20 cellular contexts compared by ENCODE assay signal in the genomic region with DNA sequence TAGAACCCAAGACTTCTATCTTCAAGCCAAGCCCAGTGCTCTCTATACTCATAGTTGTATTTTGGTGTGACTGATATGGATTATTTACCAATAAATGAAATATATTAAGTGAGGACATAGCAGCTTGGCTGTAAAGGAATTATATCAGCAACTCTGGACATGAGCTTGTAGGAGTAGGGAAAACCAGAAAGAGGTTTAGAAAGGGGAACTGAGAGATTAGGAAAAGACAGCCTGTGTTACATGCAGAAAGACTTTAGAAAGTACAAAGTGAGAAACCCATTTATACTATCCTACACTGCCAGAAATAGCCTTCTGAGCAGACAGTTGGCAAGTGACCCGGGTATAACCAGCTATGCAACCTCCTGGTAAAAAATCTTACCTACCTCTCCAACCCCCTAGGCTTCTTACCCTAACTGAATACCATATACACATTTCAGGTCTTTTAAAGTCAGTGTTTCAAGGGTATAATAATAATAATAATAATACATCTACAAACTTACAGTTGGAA.
A peak's percentile ranks its signal among the peaks of the same experiment; 100 is the strongest.
DNase-seq lines count a peak whose midpoint lies in the region; ATAC-seq lines count a peak whose summit lies in the region.
"Had no signal": no experiment of that assay in that cellular context is flagged by ENCODE, and none has a peak within 500 bp of the region (broad histone marks: within the 10 kb centered on the region; RNA-seq: fewer than 3 reads in every experiment).

No MANE protein-coding gene starts in this region.

- H3K4me3 Mint-ChIP-seq in CD4-positive, CD25-positive, alpha-beta regulatory T cell = no peak overlapping the region
- no peak overlapping the region for H3K4me3 Mint-ChIP-seq in CD8-positive, alpha-beta memory T cell
- H3K4me3 Mint-ChIP-seq in T-helper 17 cell (no peak overlapping the region), memory B cell (no peak overlapping the region)

- peak overlapping the region in 1 of 3 donors; percentile 66 for H3K27ac Mint-ChIP-seq in CD4-positive, CD25-positive, alpha-beta regulatory T cell
- H3K27ac Mint-ChIP-seq in CD8-positive, alpha-beta memory T cell = peak overlapping the region in 6 of 8 donors; percentile 32 to 75 (median 63)
- peak overlapping the region; percentile 66 for H3K27ac Mint-ChIP-seq in T-helper 17 cell
- H3K27ac Mint-ChIP-seq in memory B cell = peak overlapping the region; percentile 48

- CTCF ChIA-PET in CD8-positive, alpha-beta memory T cell (lab: Charles Lee) = interaction anchor here (1.1 to 1.2 kb wide), 4 partner anchors 15 to 203 kb away, joined by 3 to 6 read pairs (median 4); no protein-coding TSS in a partner anchor

- peaks cover 10% of the 10 kb centered on the region for H3K4me1 ChIP-seq in CD4-positive, CD25-positive, alpha-beta regulatory T cell (ENCODE audit: control insufficient read depth, insufficient read depth, low read length, poor library complexity, severe bottlenecking)
- H3K4me1 ChIP-seq in CD8-positive, alpha-beta memory T cell (ENCODE audit: insufficient read depth, low read length) = peaks cover 32% of the 10 kb centered on the region
- H3K4me1 ChIP-seq: Peyer's patch had no signal

- no peak overlapping the region for H3K4me3 ChIP-seq in CD4-positive, CD25-positive, alpha-beta regulatory T cell (ENCODE audit: low read depth, low read length)
- H3K4me3 ChIP-seq in CD8-positive, alpha-beta memory T cell (ENCODE audit: low read length) = no peak overlapping the region
- H3K4me3 ChIP-seq: Peyer's patch had no signal

- H3K4me1 Mint-ChIP-seq in CD4-positive, CD25-positive, alpha-beta regulatory T cell = peaks cover 27 to 76% (median 62%) of the 10 kb centered on the region in 4 donors
- peaks cover 57 to 85% (median 72%) of the 10 kb centered on the region in 3 donors for H3K4me1 Mint-ChIP-seq in CD8-positive, alpha-beta memory T cell
- peaks cover 33% of the 10 kb centered on the region for H3K4me1 Mint-ChIP-seq in T-helper 17 cell
- peaks cover 20% of the 10 kb centered on the region for H3K4me1 Mint-ChIP-seq in memory B cell

- ATAC-seq in CD4-positive, CD25-positive, alpha-beta regulatory T cell (ENCODE audit: low read depth in 2 of 2) = no peak
- ATAC-seq in T-helper 17 cell (no peak), memory B cell (ENCODE audit: low read depth) (no peak)

- peaks cover 33% of the 10 kb centered on the region for H3K36me3 ChIP-seq in CD4-positive, CD25-positive, alpha-beta regulatory T cell (ENCODE audit: control insufficient read depth, insufficient read depth, low read length)
- H3K36me3 ChIP-seq in CD8-positive, alpha-beta memory T cell (ENCODE audit: insufficient read depth, low read length) = peaks cover 6% of the 10 kb centered on the region
- H3K36me3 ChIP-seq: BE2C, Peyer's patch had no signal

- no peaks in the 10 kb centered on the region for H3K27me3 ChIP-seq in CD4-positive, CD25-positive, alpha-beta regulatory T cell (ENCODE audit: control insufficient read depth, insufficient read depth, low read length)
- no peaks in the 10 kb centered on the region for H3K27me3 ChIP-seq in CD8-positive, alpha-beta memory T cell (ENCODE audit: insufficient read depth, low read length, poor library complexity, severe bottlenecking)
- H3K27me3 ChIP-seq: BE2C, Peyer's patch had no signal

- POLR2A ChIA-PET in CD8-positive, alpha-beta memory T cell (lab: Charles Lee) = no interaction called here

- H3K9me3 ChIP-seq in CD4-positive, CD25-positive, alpha-beta regulatory T cell (ENCODE audit: control insufficient read depth in 2 of 2, low read length in 2 of 2) = no peaks in the 10 kb centered on the region
- H3K9me3 ChIP-seq in CD8-positive, alpha-beta memory T cell (ENCODE audit: low read length) = no peaks in the 10 kb centered on the region
- H3K9me3 ChIP-seq in T-helper 17 cell (ENCODE audit: control insufficient read depth, low read length, poor library complexity, severe bottlenecking) = no peaks in the 10 kb centered on the region
- H3K9me3 ChIP-seq: BE2C, Peyer's patch, SK-N-SH had no signal

- H3K27me3 Mint-ChIP-seq in CD4-positive, CD25-positive, alpha-beta regulatory T cell = no peaks in the 10 kb centered on the region
- no peaks in the 10 kb centered on the region for H3K27me3 Mint-ChIP-seq in CD8-positive, alpha-beta memory T cell
- H3K27me3 Mint-ChIP-seq in T-helper 17 cell (no peaks in the 10 kb centered on the region), memory B cell (no peaks in the 10 kb centered on the region)

- DNase-seq in CD4-positive, CD25-positive, alpha-beta regulatory T cell = no peak
- no peak for DNase-seq in CD8-positive, alpha-beta memory T cell
- no peak for DNase-seq in T-helper 17 cell
- no peak for DNase-seq in memory B cell (ENCODE audit: low spot score in 2 of 2)
- no peak for DNase-seq in nucleus accumbens (lab: John Stamatoyannopoulos, UW)
- no peak for DNase-seq in hypothalamus (lab: John Stamatoyannopoulos, UW)
- no peak for DNase-seq in NCI-H146 treated with DMSO at 0.1 percent for 48 hours (lab: John Stamatoyannopoulos, UW; ENCODE audit: unreplicated experiment)
- DNase-seq: BE2C, COR-L47, DMS153, EL, H7, IMR-90, NCI-H1048, NCI-H1694, NCI-H446, NCI-H748 treated with DMSO at 0.1 percent for 48 hours, Peyer's patch, Right ventricle myocardium superior, SK-N-SH had no signal

- H3K36me3 Mint-ChIP-seq in CD4-positive, CD25-positive, alpha-beta regulatory T cell = peaks cover 23% of the 10 kb centered on the region
- peaks cover 0 to 65% (median 3%) of the 10 kb centered on the region in 3 donors for H3K36me3 Mint-ChIP-seq in CD8-positive, alpha-beta memory T cell
- H3K36me3 Mint-ChIP-seq in T-helper 17 cell (ENCODE audit: low read depth) (peaks cover 3% of the 10 kb centered on the region), memory B cell (peaks cover 16% of the 10 kb centered on the region)

- no peaks in the 10 kb centered on the region for H3K9me3 Mint-ChIP-seq in CD4-positive, CD25-positive, alpha-beta regulatory T cell
- no peaks in the 10 kb centered on the region for H3K9me3 Mint-ChIP-seq in CD8-positive, alpha-beta memory T cell
- no peaks in the 10 kb centered on the region for H3K9me3 Mint-ChIP-seq in memory B cell

- peak overlapping the region; percentile 26 for H3K27ac ChIP-seq in CD4-positive, CD25-positive, alpha-beta regulatory T cell (ENCODE audit: insufficient read depth, low read length, poor library complexity, severe bottlenecking)
- H3K27ac ChIP-seq in CD8-positive, alpha-beta memory T cell (ENCODE audit: low read depth, low read length) = no peak overlapping the region
- H3K27ac ChIP-seq: Peyer's patch had no signal
